Comparison of ENCODE assay signal across 8 cellular contexts in genomic region chr1:158095737-158096335, GRCh38.
A peak's percentile ranks its signal among the peaks of the same experiment; 100 is the strongest.
DNase-seq lines count a peak whose midpoint lies in the region; ATAC-seq and TF ChIP-seq lines count a peak whose summit lies in the region.

No MANE protein-coding gene starts in this region.

- H3K4me2 ChIP-seq in SU-DHL-6 (ENCODE audit: low read depth, low read length, poor library complexity, severe bottlenecking), result no peak overlapping the region

- DNase-seq in EL (peak; percentile 47), fibroblast of the aortic adventitia (ENCODE audit: low read depth) (peak; percentile 34), prostate gland (ENCODE audit: low spot score) (no peak), OCI-M2 (lab: John Stamatoyannopoulos, UW; ENCODE audit: unreplicated experiment) (no peak)

- no peaks in the 10 kb centered on the region for H4K20me1 ChIP-seq in SU-DHL-6 (ENCODE audit: low read depth, low read length)

- TF ChIP-seq POLR2A in prostate gland (IDR thresholded peaks at IDR 0.05), result no peak

- H3K4me3 ChIP-seq in SU-DHL-6 (ENCODE audit: insufficient read depth, low read length, poor library complexity, severe bottlenecking) (no peak overlapping the region), fibroblast of the aortic adventitia (ENCODE audit: low read depth, low read length) (no peak overlapping the region), prostate gland (no peak overlapping the region)

- WGBS in prostate gland, result 90% methylated on average over 4 of the region's 4 CpGs

- H3F3A ChIP-seq in SU-DHL-6 (ENCODE audit: insufficient read depth), result no peaks in the 10 kb centered on the region

- H3K9me2 ChIP-seq in SU-DHL-6 (replicated peaks; ENCODE audit: insufficient read depth, low read length), result no peaks in the 10 kb centered on the region

- H3K27ac ChIP-seq in SU-DHL-6 (ENCODE audit: low read depth, low read length) (no peak overlapping the region), prostate gland (no peak overlapping the region)

- H3K36me3 ChIP-seq in SU-DHL-6 (ENCODE audit: low read length) (no peaks in the 10 kb centered on the region), prostate gland (peaks cover 0 to 7% of the 10 kb centered on the region in 2 donors)

- no peaks in the 10 kb centered on the region for H3K79me2 ChIP-seq in SU-DHL-6 (ENCODE audit: insufficient read depth, low read length)

- no peak overlapping the region for H3K9ac ChIP-seq in SU-DHL-6 (ENCODE audit: low read length)

- H3K27me3 ChIP-seq in SU-DHL-6 (ENCODE audit: low read length) (no peaks in the 10 kb centered on the region), prostate gland (replicated peaks; ENCODE audit: insufficient read depth) (no peaks in the 10 kb centered on the region)

- H2AFZ ChIP-seq in SU-DHL-6 (ENCODE audit: low read depth, low read length, severe bottlenecking), result no peak overlapping the region

- peak; percentile 69 for TF ChIP-seq CTCF in SU-DHL-6 (IDR thresholded peaks at IDR 0.05; ENCODE audit: insufficient read depth, low read length, poor library complexity, severe bottlenecking)
- TF ChIP-seq CTCF in fibroblast of the aortic adventitia (IDR thresholded peaks at IDR 0.05; ENCODE audit: insufficient read depth, low read length), result peak; percentile 79
- TF ChIP-seq CTCF in prostate gland (IDR thresholded peaks at IDR 0.05), result peak; percentile 18 to 42 (median 38)

- ATAC-seq in HG02610 (IDR thresholded peaks at IDR 0.05; ENCODE audit: unreplicated experiment) (peak; percentile 55), GM21576 (IDR thresholded peaks at IDR 0.05; ENCODE audit: unreplicated experiment) (no peak), HG02870 (IDR thresholded peaks at IDR 0.05; ENCODE audit: unreplicated experiment) (no peak)

- intact Hi-C loops in prostate gland (cut with DNase I), result no loop called here

- no peaks in the 10 kb centered on the region for H3K4me1 ChIP-seq in prostate gland (replicated peaks)

- H3K9me3 ChIP-seq in SU-DHL-6 (ENCODE audit: insufficient read depth, low read length), result no peaks in the 10 kb centered on the region
- H3K9me3 ChIP-seq in prostate gland, result no peaks in the 10 kb centered on the region

Comparison
In these comparisons a context has a peak if more than half of its experiments do, and no peak if none do; other contexts are left out.
1. DNase-seq: peak in EL (single experiment) and fibroblast of the aortic adventitia (single experiment); none in prostate gland (single experiment) and OCI-M2 (single experiment).
2. Peak in every context shown above with its lines, with median percentiles within 50 percentile points of each other: CTCF ChIP-seq.